In the genomic region with DNA sequence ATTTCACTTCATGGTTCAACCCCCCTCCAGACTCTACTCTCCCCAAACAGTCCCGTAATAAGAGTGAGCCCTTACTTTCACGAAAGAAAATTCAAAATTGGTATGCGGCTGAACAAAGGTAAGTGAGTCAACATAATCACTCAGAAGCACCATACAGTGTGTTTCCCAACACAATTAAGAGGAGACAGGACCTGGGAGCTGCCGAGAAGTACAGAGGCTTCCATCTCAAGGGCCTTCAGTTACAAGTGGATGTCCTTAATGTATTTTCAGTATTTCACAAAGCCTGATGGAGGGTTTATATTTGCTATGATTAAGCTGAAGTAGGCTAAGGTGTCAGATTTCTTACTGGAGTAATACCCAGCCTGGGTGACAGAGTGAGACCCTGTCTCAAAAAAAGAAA, we compare ENCODE assay signal across 31 cellular contexts. TPM values are rescaled to one million over a fixed set of nuclear protein-coding genes. Genes with fewer than 3 reads are reported as not detected.
DNase-seq lines count a peak whose midpoint lies in the region; TF ChIP-seq lines count a peak whose summit lies in the region.
"Had no signal": no experiment of that assay in that cellular context is flagged by ENCODE, and none has a peak within 500 bp of the region (broad histone marks: within the 10 kb centered on the region; RNA-seq: fewer than 3 reads in every experiment).

No MANE protein-coding gene starts in this region.

- H3K27ac Mint-ChIP-seq in mesothelial cell of epicardium (peak overlapping the region; percentile 39), HFFc6 (no peak overlapping the region)
- H3K27ac Mint-ChIP-seq: activated B cell treated with CpG ODN at 0.5 μM for 24 hours; activated CD4-positive, alpha-beta T cell treated with anti-CD3 and anti-CD28 coated beads, Interleukin-2, amount 10 ng/mL, durations not matched to agents 7 days and 5 days; activated naive CD8-positive, alpha-beta T cell; nephron; T-helper 1 cell treated with Interleukin-12 subunit alpha and Interleukin-12 subunit beta and Interleukin-4 antibody, amounts not matched to agents 30 μg/mL and 1 μg/mL, for 36 hours had no signal

- H3K36me3 Mint-ChIP-seq in mesothelial cell of epicardium: peaks cover 1% of the 10 kb centered on the region
- no peaks in the 10 kb centered on the region for H3K36me3 Mint-ChIP-seq in HFFc6 (ENCODE audit: low read depth)
- H3K36me3 Mint-ChIP-seq: activated naive CD8-positive, alpha-beta T cell had no signal

- H3K4me3 Mint-ChIP-seq in mesothelial cell of epicardium: no peak overlapping the region
- H3K4me3 Mint-ChIP-seq in HFFc6: no peak overlapping the region
- H3K4me3 Mint-ChIP-seq: activated B cell treated with CpG ODN at 0.5 μM for 24 hours; activated CD4-positive, alpha-beta T cell treated with anti-CD3 and anti-CD28 coated beads, Interleukin-2, amount 10 ng/mL, durations not matched to agents 7 days and 5 days; activated naive CD8-positive, alpha-beta T cell; nephron; T-helper 1 cell treated with Interleukin-12 subunit alpha and Interleukin-12 subunit beta and Interleukin-4 antibody, amounts not matched to agents 30 μg/mL and 1 μg/mL, for 36 hours had no signal

- H3K4me3 ChIP-seq in HEK293 (ENCODE audit: low read depth, low read length): no peak overlapping the region
- H3K4me3 ChIP-seq: BLaER1 treated with 17β-estradiol and CSF1 and Interleukin-3, amounts not matched to agents 10 nM and 100 nM; breast epithelium; gastroesophageal sphincter; tibial artery had no signal

- H3K9me3 ChIP-seq in HEK293 (ENCODE audit: control insufficient read depth, insufficient read depth, low read depth, low read length): no peaks in the 10 kb centered on the region
- H3K9me3 ChIP-seq: BLaER1 treated with 17β-estradiol and CSF1 and Interleukin-3, amounts not matched to agents 10 nM and 100 nM; breast epithelium; gastroesophageal sphincter; SK-N-SH; tibial artery had no signal

- peaks cover 12% of the 10 kb centered on the region for H3K4me1 ChIP-seq in HEK293 (ENCODE audit: control insufficient read depth, insufficient read depth, low read length)
- H3K4me1 ChIP-seq: BLaER1 treated with 17β-estradiol and CSF1 and Interleukin-3, amounts not matched to agents 10 nM and 100 nM; breast epithelium had no signal

- POLR2A ChIA-PET in HEK293 (lab: Yijun Ruan, JAX): no interaction called here

- CTCF ChIA-PET in HEK293 (lab: Yijun Ruan, JAX): interaction anchor here (0.5 kb wide), 1 partner anchor 113 kb away, joined by 3 read pairs; no protein-coding TSS in a partner anchor

- H3K9me3 Mint-ChIP-seq in mesothelial cell of epicardium (no peaks in the 10 kb centered on the region), HFFc6 (no peaks in the 10 kb centered on the region)
- H3K9me3 Mint-ChIP-seq: activated B cell treated with CpG ODN at 0.5 μM for 24 hours; activated CD4-positive, alpha-beta T cell treated with anti-CD3 and anti-CD28 coated beads, Interleukin-2, amount 10 ng/mL, durations not matched to agents 7 days and 5 days; nephron; T-helper 1 cell treated with Interleukin-12 subunit alpha and Interleukin-12 subunit beta and Interleukin-4 antibody, amounts not matched to agents 30 μg/mL and 1 μg/mL, for 36 hours had no signal

- H3K27me3 Mint-ChIP-seq in mesothelial cell of epicardium (ENCODE audit: low read depth): no peaks in the 10 kb centered on the region
- no peaks in the 10 kb centered on the region; the same call in 1 of the 2 replicates for H3K27me3 Mint-ChIP-seq in HFFc6 (ENCODE audit: insufficient read depth)
- H3K27me3 Mint-ChIP-seq: activated CD4-positive, alpha-beta T cell treated with anti-CD3 and anti-CD28 coated beads, Interleukin-2, amount 10 ng/mL, durations not matched to agents 7 days and 5 days had no signal

- TF ChIP-seq CTCF in HEK293 (tag by site-specific recombination; IDR thresholded peaks at IDR 0.05) (no peak), mesothelial cell of epicardium (IDR thresholded peaks at IDR 0.05; ENCODE audit: unreplicated experiment) (no peak), HFFc6 (IDR thresholded peaks at IDR 0.05) (no peak)

- intact Hi-C loops in head of caudate nucleus (cut with DNase I): no loop called here

- peak; percentile 44 for DNase-seq in DMS53 (lab: John Stamatoyannopoulos, UW)
- no peak for DNase-seq in DMS53 treated with DMSO at 0.1 percent for 48 hours (lab: John Stamatoyannopoulos, UW; ENCODE audit: unreplicated experiment)
- peak; percentile 1 for DNase-seq in NCI-H510A (lab: John Stamatoyannopoulos, UW)
- no peak for DNase-seq in mesothelial cell of epicardium (ENCODE audit: low spot score in 2 of 2, unreplicated experiment in 2 of 2)
- DNase-seq in HFFc6: no peak
- no peak for DNase-seq in head of caudate nucleus
- DNase-seq in islet precursor cell: no peak
- DNase-seq: activated B cell treated with CpG ODN at 0.5 μM for 24 hours; activated CD4-positive, alpha-beta T cell treated with anti-CD3 and anti-CD28 coated beads, Interleukin-2, amount 10 ng/mL, durations not matched to agents 7 days and 5 days; activated effector memory CD4-positive, alpha-beta T cell treated with anti-CD3 and anti-CD28 coated beads, Interleukin-2, amount 50 U/mL, for 16 hours; activated T-cell treated with anti-CD3 and anti-CD28 coated beads, Interleukin-2, amount 50 U/mL, for 1 hour; anterior cingulate cortex; COR-L47; DND-41; GOT3; hippocampal formation; KBM-7; NCI-H1694 treated with DMSO at 0.1 percent for 48 hours; NCI-H526; SK-N-SH; stimulated activated CD4-positive, alpha-beta T cell treated with anti-CD3 and anti-CD28 coated beads, Interleukin-15, amount 100 ng/mL, for 24 hours; stimulated activated CD4-positive, alpha-beta T cell treated with anti-CD3 and anti-CD28 coated beads, Interleukin-4, amount 100 ng/mL, for 4 hours; tibial artery had no signal

- no peaks in the 10 kb centered on the region; a peak in 1 of 3 replicates for H3K36me3 ChIP-seq in HEK293 (ENCODE audit: control insufficient read depth in 2 of 2, insufficient read depth in 1 of 2, low read length in 2 of 2)
- H3K36me3 ChIP-seq: BLaER1 treated with 17β-estradiol and CSF1 and Interleukin-3, amounts not matched to agents 10 nM and 100 nM; breast epithelium; gastroesophageal sphincter; tibial artery had no signal

- H3K4me1 Mint-ChIP-seq in mesothelial cell of epicardium: peaks cover 35% of the 10 kb centered on the region
- H3K4me1 Mint-ChIP-seq in HFFc6 (ENCODE audit: low read depth): peaks cover 11% of the 10 kb centered on the region
- H3K4me1 Mint-ChIP-seq: activated B cell treated with CpG ODN at 0.5 μM for 24 hours; activated CD4-positive, alpha-beta T cell treated with anti-CD3 and anti-CD28 coated beads, Interleukin-2, amount 10 ng/mL, durations not matched to agents 7 days and 5 days had no signal

- H3K27ac ChIP-seq in HEK293 (ENCODE audit: extremely low read depth, low read depth, low read length): no peak overlapping the region
- H3K27ac ChIP-seq: BLaER1 treated with 17β-estradiol and CSF1 and Interleukin-3, amounts not matched to agents 10 nM and 100 nM; breast epithelium; gastroesophageal sphincter; HL-60; tibial artery had no signal

TF ChIP-seq in HEK293, 187 proteins besides CTCF, POLR2A, EP300 and RAD21:
- TF ChIP-seq, protein P1, sequence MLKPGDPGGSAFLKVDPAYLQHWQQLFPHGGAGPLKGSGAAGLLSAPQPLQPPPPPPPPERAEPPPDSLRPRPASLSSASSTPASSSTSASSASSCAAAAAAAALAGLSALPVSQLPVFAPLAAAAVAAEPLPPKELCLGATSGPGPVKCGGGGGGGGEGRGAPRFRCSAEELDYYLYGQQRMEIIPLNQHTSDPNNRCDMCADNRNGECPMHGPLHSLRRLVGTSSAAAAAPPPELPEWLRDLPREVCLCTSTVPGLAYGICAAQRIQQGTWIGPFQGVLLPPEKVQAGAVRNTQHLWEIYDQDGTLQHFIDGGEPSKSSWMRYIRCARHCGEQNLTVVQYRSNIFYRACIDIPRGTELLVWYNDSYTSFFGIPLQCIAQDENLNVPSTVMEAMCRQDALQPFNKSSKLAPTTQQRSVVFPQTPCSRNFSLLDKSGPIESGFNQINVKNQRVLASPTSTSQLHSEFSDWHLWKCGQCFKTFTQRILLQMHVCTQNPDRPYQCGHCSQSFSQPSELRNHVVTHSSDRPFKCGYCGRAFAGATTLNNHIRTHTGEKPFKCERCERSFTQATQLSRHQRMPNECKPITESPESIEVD (tag by site-specific recombination; IDR thresholded peaks at IDR 0.05): 0 out of 2 replicates have a peak, but pooled peaks have one; percentile 9
- no peak for TF ChIP-seq ZXDB (tag by site-specific recombination; IDR thresholded peaks at IDR 0.05)
- no peak for TF ChIP-seq ZNF514 (tag by site-specific recombination; IDR thresholded peaks at IDR 0.05)

RNA-seq across cellular contexts. Expression of a gene that starts 51.1 kb away (rescaled TPM):
- total RNA-seq in mesothelial cell of epicardium: 69.1 to 70.0 TPM (median 69.5 TPM) in 3 replicates
- total RNA-seq in HFFc6 (2021; fragmentation: NEBNext Ultra II Directional; extraction: Animal tissue kit (Norgen Biotek cat#: 25700)): 10 to 100 TPM; 18.3 to 21.2 (median 19.4) TPM

Comparison
In these comparisons a context has a peak if more than half of its experiments do, and no peak if none do; other contexts are left out.
1. DNase-seq: peak in DMS53 (single experiment) and NCI-H510A (single experiment); none in DMS53 treated with DMSO at 0.1 percent for 48 hours (single experiment), mesothelial cell of epicardium (0 of 2), HFFc6 (single experiment), head of caudate nucleus (0 of 42) and islet precursor cell (single experiment).